Comparison of ENCODE assay signal across 28 cellular contexts in genomic region chr2:231065966-231066365, GRCh38. TPM values are rescaled to one million over a fixed set of nuclear protein-coding genes. Genes with fewer than 3 reads are reported as not detected.
"Had no signal": no experiment of that assay in that cellular context is flagged by ENCODE, and none has a peak within 500 bp of the region (broad histone marks: within the 10 kb centered on the region; RNA-seq: fewer than 3 reads in every experiment).

No MANE protein-coding gene starts in this region.

- FAIRE-seq: endometrium, kidney had no signal

- ATAC-seq: effector memory CD8-positive, alpha-beta T cell; esophagus mucosa; gastrocnemius medialis; heart right ventricle; left colon; left lobe of liver; naive thymus-derived CD4-positive, alpha-beta T cell had no signal

- DNase-seq: colonic mucosa; cortex of kidney; effector CD8-positive, alpha-beta T cell; effector memory CD8-positive, alpha-beta T cell; endodermal cell; erythroblast; esophagus squamous epithelium; foreskin fibroblast; foreskin melanocyte; gastrocnemius medialis; glutamatergic neuron; head of caudate nucleus; heart right ventricle; hippocampal formation; islet precursor cell; kidney; kidney glomerular epithelial cell; left colon; left ventricle myocardium inferior; mammary epithelial cell; mesendoderm; midbrain; naive thymus-derived CD4-positive, alpha-beta T cell had no signal

RNA-seq across cellular contexts. Expression of gene C2orf72, which starts 28.6 kb away (rescaled TPM):
- total RNA-seq: dermis microvascular lymphatic vessel endothelial cell, mononuclear cell had no signal

RNA-seq across cellular contexts. Expression of gene HTR2B, which starts 58.9 kb away (rescaled TPM):
- total RNA-seq: endodermal cell; esophagus mucosa; mononuclear cell; naive thymus-derived CD4-positive, alpha-beta T cell had no signal
